In the genomic region with DNA sequence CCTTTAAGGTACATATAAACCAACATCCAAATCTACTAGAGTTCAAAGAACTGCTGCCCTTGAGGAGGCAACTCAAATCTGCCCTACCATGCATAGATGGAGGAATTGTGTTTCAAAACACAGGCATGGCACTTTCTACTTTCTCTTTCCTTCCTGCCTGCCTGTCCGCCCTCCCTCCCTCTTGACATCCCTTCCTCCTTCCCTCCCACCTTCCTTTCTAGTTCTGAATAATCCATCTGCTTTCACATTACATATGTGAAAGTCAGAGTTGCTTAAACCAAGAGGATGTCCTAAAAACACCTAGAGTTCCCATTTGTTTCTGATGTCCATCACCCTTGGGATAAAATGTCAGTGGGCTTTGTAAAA, we compare ENCODE assay signal across 12 cellular contexts.
DNase-seq lines count a peak whose midpoint lies in the region; ATAC-seq lines count a peak whose summit lies in the region.
"Had no signal": no experiment of that assay in that cellular context is flagged by ENCODE, and none has a peak within 500 bp of the region (broad histone marks: within the 10 kb centered on the region; RNA-seq: fewer than 3 reads in every experiment).

No MANE protein-coding gene starts in this region.

- H3K4me1 Mint-ChIP-seq in activated T-cell treated with anti-CD3 and anti-CD28 coated beads, Interleukin-2, amount 50 U/mL, for 72 hours (ENCODE audit: low read depth): peaks cover 90% of the 10 kb centered on the region

- H3K36me3 Mint-ChIP-seq in activated T-cell treated with anti-CD3 and anti-CD28 coated beads, Interleukin-2, amount 50 U/mL, for 72 hours (ENCODE audit: insufficient read depth in 2 of 2): peaks cover 34 to 50% of the 10 kb centered on the region in 2 donors

- peak overlapping the region; percentile 58 to 82 for H3K4me3 Mint-ChIP-seq in activated T-cell treated with anti-CD3 and anti-CD28 coated beads, Interleukin-2, amount 50 U/mL, for 72 hours
- H3K4me3 Mint-ChIP-seq: endodermal cell, neural crest cell had no signal

- H3K27me3 Mint-ChIP-seq in activated T-cell treated with anti-CD3 and anti-CD28 coated beads, Interleukin-2, amount 50 U/mL, for 72 hours (ENCODE audit: low read depth): no peaks in the 10 kb centered on the region

- peak in 1 of 2 donors; percentile 53 for DNase-seq in activated T-cell treated with anti-CD3 and anti-CD28 coated beads, Interleukin-2, amount 50 U/mL, for 72 hours
- no peak for DNase-seq in activated T-cell treated with anti-CD3 and anti-CD28 coated beads for 4 hours
- peak; percentile 17 for DNase-seq in amniotic epithelial cell (ENCODE audit: low read depth)
- DNase-seq in stimulated activated naive CD8-positive, alpha-beta T cell treated with anti-CD3 and anti-CD28 coated beads, Interleukin-15, Interleukin-2, amounts not matched to agents 100 U/mL and 50 U/mL, for 24 hours: no peak
- DNase-seq in sciatic nerve (ENCODE audit: low spot score): no peak
- no peak for DNase-seq in NCI-H1092 (lab: John Stamatoyannopoulos, UW)
- no peak for DNase-seq in iPS-NIHi7 (ENCODE audit: extremely low spot score)
- DNase-seq: adrenal gland, endodermal cell, tibial artery had no signal

- ATAC-seq in activated T-cell treated with anti-CD3 and anti-CD28 coated beads, Interleukin-2, amount 50 U/mL, for 72 hours (replicated peaks in 1 of 2): peak; percentile 51 to 60
- ATAC-seq in HG03097 (IDR thresholded peaks at IDR 0.05; ENCODE audit: low FRiP score, unreplicated experiment) (peak; percentile 74), sciatic nerve (no peak)
- ATAC-seq in stimulated activated naive CD8-positive, alpha-beta T cell treated with anti-CD3 and anti-CD28 coated beads, Interleukin-15, Interleukin-2, amounts not matched to agents 100 U/mL and 50 U/mL, for 24 hours: peak; percentile 62

- H3K27ac Mint-ChIP-seq in activated T-cell treated with anti-CD3 and anti-CD28 coated beads, Interleukin-2, amount 50 U/mL, for 72 hours: peak overlapping the region; percentile 90
- H3K27ac Mint-ChIP-seq: endodermal cell had no signal

- intact Hi-C loops in sciatic nerve (cut with DNase I): no loop called here

- H3K9me3 Mint-ChIP-seq in activated T-cell treated with anti-CD3 and anti-CD28 coated beads, Interleukin-2, amount 50 U/mL, for 72 hours: no peaks in the 10 kb centered on the region
- H3K9me3 Mint-ChIP-seq: endodermal cell, neural crest cell had no signal
